In genomic region chr16:11101695-11102522, GRCh38 we compare ENCODE assay signal across 13 cellular contexts.
A peak's percentile ranks its signal among the peaks of the same experiment; 100 is the strongest.
DNase-seq lines count a peak whose midpoint lies in the region; ATAC-seq and TF ChIP-seq lines count a peak whose summit lies in the region.
"Had no signal": no experiment of that assay in that cellular context is flagged by ENCODE, and none has a peak within 500 bp of the region (broad histone marks: within the 10 kb centered on the region; RNA-seq: fewer than 3 reads in every experiment).

No MANE protein-coding gene starts in this region.

- H3K4me1 ChIP-seq in CD8-positive, alpha-beta memory T cell (ENCODE audit: insufficient read depth, low read length): peaks cover 22% of the 10 kb centered on the region
- H3K4me1 ChIP-seq in mucosa of descending colon (ENCODE audit: low read depth): peaks cover 20% of the 10 kb centered on the region
- H3K4me1 ChIP-seq in testis: peaks cover 16% of the 10 kb centered on the region

- intact Hi-C loops in mucosa of descending colon (cut with DNase I, micrococcal nuclease) (no loop called here), testis (cut with DNase I; ENCODE audit: low total_unique reads) (no loop called here)

- in situ Hi-C loops in brain microvascular endothelial cell (cut with HindIII; ENCODE audit: low pct_ligation_motif_present, low sequenced_read_pairs): no loop called here

- ATAC-seq in mucosa of descending colon: peak; percentile 67
- ATAC-seq: naive thymus-derived CD8-positive, alpha-beta T cell had no signal

- no peak for TF ChIP-seq POLR2A in testis (IDR thresholded peaks at IDR 0.05)

- no peaks in the 10 kb centered on the region for H3K9me3 ChIP-seq in CD8-positive, alpha-beta memory T cell (ENCODE audit: low read length)
- H3K9me3 ChIP-seq in mucosa of descending colon (no peaks in the 10 kb centered on the region), testis (no peaks in the 10 kb centered on the region)

- 70 to 76% methylated on average over 9 of the region's 9 CpGs for WGBS in testis, 2 donors

- H3K27me3 Mint-ChIP-seq in CD8-positive, alpha-beta memory T cell: no peaks in the 10 kb centered on the region
- H3K27me3 Mint-ChIP-seq in endothelial cell (ENCODE audit: unreplicated experiment): no peaks in the 10 kb centered on the region
- H3K27me3 Mint-ChIP-seq in osteocyte (ENCODE audit: unreplicated experiment): no peaks in the 10 kb centered on the region
- H3K27me3 Mint-ChIP-seq: naive thymus-derived CD8-positive, alpha-beta T cell had no signal

- peak overlapping the region; percentile 48 for H3K27ac ChIP-seq in CD8-positive, alpha-beta memory T cell (ENCODE audit: low read depth, low read length)
- H3K27ac ChIP-seq in brain microvascular endothelial cell (peak overlapping the region; percentile 93), testis (peak overlapping the region in 1 of 2 donors; percentile 54)

- H3K27ac Mint-ChIP-seq in CD8-positive, alpha-beta memory T cell: peak overlapping the region in 2 of 8 donors; percentile 33 to 43
- no peak overlapping the region for H3K27ac Mint-ChIP-seq in endothelial cell (ENCODE audit: unreplicated experiment)
- H3K27ac Mint-ChIP-seq in osteocyte (ENCODE audit: unreplicated experiment): no peak overlapping the region

- no peak overlapping the region for H3K4me3 Mint-ChIP-seq in CD8-positive, alpha-beta memory T cell
- H3K4me3 Mint-ChIP-seq in endothelial cell (ENCODE audit: unreplicated experiment) (no peak overlapping the region), osteocyte (ENCODE audit: unreplicated experiment) (no peak overlapping the region)
- H3K4me3 Mint-ChIP-seq: naive thymus-derived CD8-positive, alpha-beta T cell had no signal

- POLR2A ChIA-PET in CD8-positive, alpha-beta memory T cell (lab: Charles Lee): no interaction called here
- POLR2A ChIA-PET in GM10248 (lab: Yijun Ruan, JAX): no interaction called here

- CTCF ChIA-PET in CD8-positive, alpha-beta memory T cell (lab: Charles Lee): no interaction called here
- CTCF ChIA-PET in GM10248 (lab: Yijun Ruan, JAX): interaction anchor here (1.2 to 2.6 kb wide), 2 partner anchors 8 to 23 kb away, joined by 3 to 5 read pairs; no protein-coding TSS in a partner anchor

- TF ChIP-seq CTCF in brain microvascular endothelial cell (IDR thresholded peaks at IDR 0.05; ENCODE audit: low read depth, low read length, missing control alignments) (peak; percentile 19), mucosa of descending colon (IDR thresholded peaks at IDR 0.05) (no peak), endothelial cell (IDR thresholded peaks at IDR 0.05; ENCODE audit: unreplicated experiment) (no peak), osteocyte (IDR thresholded peaks at IDR 0.05) (no peak), testis (IDR thresholded peaks at IDR 0.05) (no peak), GM10248 (IDR thresholded peaks at IDR 0.05; ENCODE audit: control extremely low read depth, extremely low read depth, low read depth, missing control alignments) (no peak)

- H3K9me3 Mint-ChIP-seq in CD8-positive, alpha-beta memory T cell: no peaks in the 10 kb centered on the region
- H3K9me3 Mint-ChIP-seq in endothelial cell (ENCODE audit: unreplicated experiment) (no peaks in the 10 kb centered on the region), osteocyte (ENCODE audit: unreplicated experiment) (no peaks in the 10 kb centered on the region)
- H3K9me3 Mint-ChIP-seq: naive thymus-derived CD8-positive, alpha-beta T cell had no signal

- H3K36me3 Mint-ChIP-seq in CD8-positive, alpha-beta memory T cell: peaks cover 0 to 16% (median 6%) of the 10 kb centered on the region in 3 donors
- peaks cover 13% of the 10 kb centered on the region for H3K36me3 Mint-ChIP-seq in endothelial cell (ENCODE audit: low read depth, unreplicated experiment)
- peaks cover 3% of the 10 kb centered on the region for H3K36me3 Mint-ChIP-seq in osteocyte (ENCODE audit: unreplicated experiment)

- H3K27me3 ChIP-seq in CD8-positive, alpha-beta memory T cell (ENCODE audit: insufficient read depth, low read length, poor library complexity, severe bottlenecking): no peaks in the 10 kb centered on the region
- H3K27me3 ChIP-seq in brain microvascular endothelial cell (replicated peaks) (no peaks in the 10 kb centered on the region), testis (no peaks in the 10 kb centered on the region)

- no peak for DNase-seq in CD8-positive, alpha-beta memory T cell
- DNase-seq in NCI-H2171 treated with DMSO at 0.1 percent for 48 hours (lab: John Stamatoyannopoulos, UW) (peak; percentile 81), brain microvascular endothelial cell (peak; percentile 59), mucosa of descending colon (no peak), endothelial cell (ENCODE audit: low spot score) (no peak), osteocyte (ENCODE audit: extremely low spot score, unreplicated experiment) (no peak), testis (no peak), GM10248 (ENCODE audit: extremely low spot score) (no peak)
- DNase-seq: activated CD4-positive, alpha-beta T cell treated with anti-CD3 and anti-CD28 coated beads for 1 hour; aorta; hippocampal formation; naive thymus-derived CD8-positive, alpha-beta T cell; stimulated activated CD4-positive, alpha-beta T cell treated with anti-CD3 and anti-CD28 coated beads, Interleukin-2, amount 100 ng/mL, for 48 hours had no signal

- H3K4me3 ChIP-seq in CD8-positive, alpha-beta memory T cell (ENCODE audit: low read length): no peak overlapping the region
- H3K4me3 ChIP-seq in brain microvascular endothelial cell (ENCODE audit: low read depth, low read length) (no peak overlapping the region), mucosa of descending colon (no peak overlapping the region), testis (no peak overlapping the region)

- no peaks in the 10 kb centered on the region for H3K36me3 ChIP-seq in CD8-positive, alpha-beta memory T cell (ENCODE audit: insufficient read depth, low read length)
- no peaks in the 10 kb centered on the region for H3K36me3 ChIP-seq in brain microvascular endothelial cell (replicated peaks)
- H3K36me3 ChIP-seq in mucosa of descending colon (ENCODE audit: low read depth): no peaks in the 10 kb centered on the region
- H3K36me3 ChIP-seq in testis (ENCODE audit: low read depth, missing control alignments): no peaks in the 10 kb centered on the region

- H3K4me1 Mint-ChIP-seq in CD8-positive, alpha-beta memory T cell: peaks cover 23 to 39% (median 28%) of the 10 kb centered on the region in 3 donors
- H3K4me1 Mint-ChIP-seq in endothelial cell (ENCODE audit: unreplicated experiment): peaks cover 28% of the 10 kb centered on the region
- peaks cover 35% of the 10 kb centered on the region for H3K4me1 Mint-ChIP-seq in osteocyte (ENCODE audit: unreplicated experiment)

Comparison
In these comparisons a context has a peak if more than half of its experiments do, and no peak if none do; other contexts are left out.
1. DNase-seq: peak in NCI-H2171 treated with DMSO at 0.1 percent for 48 hours (single experiment) and brain microvascular endothelial cell (single experiment); none in CD8-positive, alpha-beta memory T cell (0 of 5), mucosa of descending colon (0 of 3), endothelial cell (single experiment), osteocyte (single experiment), testis (single experiment) and GM10248 (single experiment).